In the genomic region with DNA sequence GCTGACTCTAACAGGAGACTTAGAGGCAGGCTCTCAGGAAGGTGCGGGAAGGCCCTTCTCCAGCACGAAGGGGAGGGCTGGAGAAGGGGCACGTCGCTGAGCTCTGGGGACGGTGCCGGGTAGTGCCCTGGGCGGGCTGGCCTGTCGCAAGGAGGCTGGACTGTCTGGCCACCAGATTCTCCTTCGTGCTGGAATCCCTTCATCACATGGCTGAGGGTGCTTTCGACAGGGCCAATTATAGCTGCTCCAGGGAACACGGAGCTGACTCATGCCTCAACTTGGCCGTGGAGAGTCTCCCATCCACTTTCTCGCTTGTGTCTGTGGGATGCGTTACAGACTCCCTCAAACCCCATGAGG, we compare ENCODE assay signal across 9 cellular contexts. TPM values are rescaled to one million over a fixed set of nuclear protein-coding genes. Genes with fewer than 3 reads are reported as not detected.
DNase-seq lines count a peak whose midpoint lies in the region; ATAC-seq lines count a peak whose summit lies in the region.
"Had no signal": no experiment of that assay in that cellular context is flagged by ENCODE, and none has a peak within 500 bp of the region (broad histone marks: within the 10 kb centered on the region; RNA-seq: fewer than 3 reads in every experiment).

No MANE protein-coding gene starts in this region.

- no peak overlapping the region for H3K4me2 ChIP-seq in neuronal stem cell (ENCODE audit: insufficient read depth, low read length, poor library complexity, severe bottlenecking)

- H3K27ac ChIP-seq in neuronal stem cell (replicated peaks; ENCODE audit: low read length) (no peak overlapping the region), aorta (ENCODE audit: low read depth in 1 of 2, low read length in 2 of 2) (peak overlapping the region; percentile 76 to 89)

- H3K4ac ChIP-seq in neuronal stem cell (ENCODE audit: low read length), result no peak overlapping the region

- H3K36me3 ChIP-seq in neuronal stem cell (replicated peaks in 1 of 2; ENCODE audit: control insufficient read depth in 2 of 2, insufficient read depth in 2 of 2, low read length in 2 of 2) (no peaks in the 10 kb centered on the region), aorta (ENCODE audit: control insufficient read depth in 1 of 2, insufficient read depth in 2 of 2, low read length in 1 of 2) (no peaks in the 10 kb centered on the region)

- H4K8ac ChIP-seq in neuronal stem cell (ENCODE audit: low read depth, low read length), result no peak overlapping the region

- peak; percentile 91 for ATAC-seq in aorta (ENCODE audit: low FRiP score)
- no peak for ATAC-seq in GM19452 (IDR thresholded peaks at IDR 0.05; ENCODE audit: unreplicated experiment)
- no peak for ATAC-seq in GM21717 (IDR thresholded peaks at IDR 0.05; ENCODE audit: unreplicated experiment)

- H3K27ac Mint-ChIP-seq in activated T-cell treated with anti-CD3 and anti-CD28 coated beads, Interleukin-2, amount 50 U/mL, for 24 hours, result no peak overlapping the region

- intact Hi-C loops in head of caudate nucleus (cut with DNase I), result loop anchor here (10.0 kb wide), 1 partner anchor 85 kb away; no protein-coding TSS in a partner anchor
- intact Hi-C loops in aorta (cut with DNase I), result loop anchor here (2.0 to 5.0 kb wide), 3 partner anchors 29 to 57 kb away; no protein-coding TSS in a partner anchor

- H3K14ac ChIP-seq in neuronal stem cell (ENCODE audit: low read length), result no peak overlapping the region

- H2BK120ac ChIP-seq in neuronal stem cell (ENCODE audit: low read depth, low read length), result no peak overlapping the region

- H3K9me3 ChIP-seq in neuronal stem cell (replicated peaks in 1 of 2; ENCODE audit: control insufficient read depth in 2 of 2, insufficient read depth in 1 of 2, low read depth in 1 of 2, low read length in 2 of 2), result no peaks in the 10 kb centered on the region
- no peaks in the 10 kb centered on the region for H3K9me3 ChIP-seq in aorta (ENCODE audit: control insufficient read depth, low read length)

- H2AK5ac ChIP-seq in neuronal stem cell (ENCODE audit: low read depth, low read length), result no peak overlapping the region

- DNase-seq in activated CD8-positive, alpha-beta memory T cell treated with anti-CD3 and anti-CD28 coated beads for 24 hours, result peak; percentile 37
- no peak for DNase-seq in activated CD8-positive, alpha-beta memory T cell treated with anti-CD3 and anti-CD28 coated beads, Interleukin-2, amount 50 U/mL, for 4 hours
- DNase-seq in head of caudate nucleus (peak in 27 of 42 donors; percentile 26 to 87 (median 57)), neuronal stem cell (ENCODE audit: low spot score) (no peak), aorta (peak; percentile 87 to 89)
- no peak for DNase-seq in activated T-cell treated with anti-CD3 and anti-CD28 coated beads, Interleukin-2, amount 50 U/mL, for 24 hours
- DNase-seq: NCI-H187 had no signal

- WGBS in neuronal stem cell (ENCODE audit: extremely low coverage in 2 of 2, insufficient read length in 2 of 2, insufficient replicate concordance in 1 of 2), 2 donors, result no CpG with 5 or more reads among the region's 14 CpGs
- WGBS in aorta, 2 donors, result 1 to 5% methylated on average over 13 to 14 of the region's 14 CpGs

- no peak overlapping the region for H2AFZ ChIP-seq in neuronal stem cell (ENCODE audit: low read length)

- H3K9ac ChIP-seq in neuronal stem cell (ENCODE audit: low read depth, low read length, poor library complexity), result peak overlapping the region; percentile 38

- no peak overlapping the region for H3K4me3 Mint-ChIP-seq in activated T-cell treated with anti-CD3 and anti-CD28 coated beads, Interleukin-2, amount 50 U/mL, for 24 hours

- no peaks in the 10 kb centered on the region for H3K27me3 Mint-ChIP-seq in activated T-cell treated with anti-CD3 and anti-CD28 coated beads, Interleukin-2, amount 50 U/mL, for 24 hours

- no peak overlapping the region for H2BK15ac ChIP-seq in neuronal stem cell (ENCODE audit: low read length)

- no peak overlapping the region for H2BK12ac ChIP-seq in neuronal stem cell (ENCODE audit: low read length)

- H3K4me3 ChIP-seq in neuronal stem cell (ENCODE audit: low read length in 2 of 2) (no peak overlapping the region), aorta (ENCODE audit: low read length in 2 of 2) (no peak overlapping the region)

- no peaks in the 10 kb centered on the region for H3K27me3 ChIP-seq in neuronal stem cell (ENCODE audit: control insufficient read depth in 3 of 3, insufficient read depth in 3 of 3, low read depth in 1 of 3, low read length in 3 of 3)
- H3K27me3 ChIP-seq in aorta (ENCODE audit: control insufficient read depth in 1 of 2, insufficient read depth in 2 of 2, low read length in 1 of 2), result no peaks in the 10 kb centered on the region

- peak overlapping the region; percentile 33 for H3K18ac ChIP-seq in neuronal stem cell (ENCODE audit: low read length)

- no peak overlapping the region for H4K91ac ChIP-seq in neuronal stem cell (ENCODE audit: low read depth, low read length, poor library complexity)

- H3K79me1 ChIP-seq in neuronal stem cell (ENCODE audit: low read depth, low read length), result no peaks in the 10 kb centered on the region

- peaks cover 12% of the 10 kb centered on the region for H3K4me1 Mint-ChIP-seq in activated T-cell treated with anti-CD3 and anti-CD28 coated beads, Interleukin-2, amount 50 U/mL, for 24 hours (ENCODE audit: low read depth)

- H3K9me3 Mint-ChIP-seq in activated T-cell treated with anti-CD3 and anti-CD28 coated beads, Interleukin-2, amount 50 U/mL, for 24 hours, result no peaks in the 10 kb centered on the region

- H2BK5ac ChIP-seq in neuronal stem cell (ENCODE audit: low read length), result no peak overlapping the region

- H3K23ac ChIP-seq in neuronal stem cell (ENCODE audit: low read depth, low read length, poor library complexity), result peak overlapping the region; percentile 13

- no peaks in the 10 kb centered on the region for H3K36me3 Mint-ChIP-seq in activated T-cell treated with anti-CD3 and anti-CD28 coated beads, Interleukin-2, amount 50 U/mL, for 24 hours (ENCODE audit: low read depth)

- H3K4me1 ChIP-seq in neuronal stem cell (ENCODE audit: control insufficient read depth in 2 of 2, insufficient read depth in 1 of 2, low read depth in 1 of 2, low read length in 2 of 2) (no peaks in the 10 kb centered on the region), aorta (ENCODE audit: control insufficient read depth in 1 of 2, insufficient read depth in 2 of 2, low read length in 2 of 2) (peaks cover 0 to 3% of the 10 kb centered on the region in 2 donors)

RNA-seq across cellular contexts. Expression of a gene that starts 5.9 kb away (rescaled TPM):
- 5.0 TPM for polyA plus RNA-seq in neuronal stem cell (2013, experiment 1 of 2)
- 4.7 TPM for polyA plus RNA-seq in neuronal stem cell (2013, experiment 2 of 2)
- total RNA-seq in aorta, result 10 to 100 TPM; 19.8 to 28.8 TPM
- 10 to 100 TPM; 14.0 to 16.4 TPM for polyA plus RNA-seq in aorta

RNA-seq across cellular contexts. Expression of a gene that starts 22.5 kb away (rescaled TPM):
- polyA plus RNA-seq in neuronal stem cell (2013, experiment 1 of 2), result 0.06 TPM
- polyA plus RNA-seq in neuronal stem cell (2013, experiment 2 of 2), result 0.06 TPM
- total RNA-seq in aorta, result under 1 TPM; 0.21 to 0.29 TPM
- polyA plus RNA-seq in aorta, result under 1 TPM in 1 of 2 donors, not detected in 1; 0.18 TPM

Comparison
In these comparisons a context has a peak if more than half of its experiments do, and no peak if none do; other contexts are left out.
1. DNase-seq: peak in activated CD8-positive, alpha-beta memory T cell treated with anti-CD3 and anti-CD28 coated beads for 24 hours (single experiment), head of caudate nucleus (27 of 42) and aorta (2 of 2); none in activated CD8-positive, alpha-beta memory T cell treated with anti-CD3 and anti-CD28 coated beads, Interleukin-2, amount 50 U/mL, for 4 hours (single experiment), neuronal stem cell (single experiment) and activated T-cell treated with anti-CD3 and anti-CD28 coated beads, Interleukin-2, amount 50 U/mL, for 24 hours (single experiment).